In genomic region chr1:7070389-7071029, GRCh38 we compare ENCODE assay signal across 8 cellular contexts.
DNase-seq lines count a peak whose midpoint lies in the region; ATAC-seq, FAIRE-seq and TF ChIP-seq lines count a peak whose summit lies in the region.

No MANE protein-coding gene starts in this region.

- H3K27ac ChIP-seq in WERI-Rb-1, result 0 out of 2 replicates have a peak overlapping the region, but pooled peaks have one; percentile 14

- peak; percentile 52 for DNase-seq in NCI-H345 (lab: John Stamatoyannopoulos, UW)
- no peak for DNase-seq in NCI-H345 treated with DMSO at 0.1 percent for 48 hours (lab: John Stamatoyannopoulos, UW; ENCODE audit: unreplicated experiment)
- DNase-seq in NCI-H1694 (lab: John Stamatoyannopoulos, UW), result peak; percentile 47
- DNase-seq in WERI-Rb-1, result peak; percentile 77
- peak; percentile 51 for DNase-seq in bronchial epithelial cell (ENCODE audit: low read depth)
- peak; percentile 72 for DNase-seq in iris pigment epithelial cell (ENCODE audit: low read depth)
- DNase-seq in stimulated activated CD4-positive, alpha-beta T cell treated with anti-CD3 and anti-CD28 coated beads, Interleukin-15, amount 100 ng/mL, for 24 hours, result peak; percentile 70

- H3K36me3 ChIP-seq in WERI-Rb-1, result no peaks in the 10 kb centered on the region
- H3K36me3 ChIP-seq in bronchial epithelial cell (ENCODE audit: control insufficient read depth, insufficient read depth, low read length), result no peaks in the 10 kb centered on the region

- no peak overlapping the region for H3K4me3 ChIP-seq in WERI-Rb-1 (ENCODE audit: low read depth, low read length)
- no peak overlapping the region for H3K4me3 ChIP-seq in bronchial epithelial cell (ENCODE audit: low read depth, low read length)

- ATAC-seq in GM21360 (IDR thresholded peaks at IDR 0.05; ENCODE audit: unreplicated experiment), result no peak

- no peaks in the 10 kb centered on the region for H3K27me3 ChIP-seq in WERI-Rb-1 (ENCODE audit: insufficient read depth, low read depth, severe bottlenecking)
- no peaks in the 10 kb centered on the region for H3K27me3 ChIP-seq in bronchial epithelial cell (ENCODE audit: control insufficient read depth, insufficient read depth, low read length)

- FAIRE-seq in bronchial epithelial cell (lab: Jason Lieb, UNC), result peak; percentile 72

- peak; percentile 94 for TF ChIP-seq CTCF in WERI-Rb-1 (IDR thresholded peaks at IDR 0.05; ENCODE audit: low read depth, low read length)
- TF ChIP-seq CTCF in bronchial epithelial cell (IDR thresholded peaks at IDR 0.05; ENCODE audit: insufficient read depth, low read length, severe bottlenecking), result peak; percentile 95

- no peaks in the 10 kb centered on the region for H3K9me3 ChIP-seq in WERI-Rb-1 (ENCODE audit: severe bottlenecking)
